Comparison of ENCODE assay signal across 17 cellular contexts in the genomic region with DNA sequence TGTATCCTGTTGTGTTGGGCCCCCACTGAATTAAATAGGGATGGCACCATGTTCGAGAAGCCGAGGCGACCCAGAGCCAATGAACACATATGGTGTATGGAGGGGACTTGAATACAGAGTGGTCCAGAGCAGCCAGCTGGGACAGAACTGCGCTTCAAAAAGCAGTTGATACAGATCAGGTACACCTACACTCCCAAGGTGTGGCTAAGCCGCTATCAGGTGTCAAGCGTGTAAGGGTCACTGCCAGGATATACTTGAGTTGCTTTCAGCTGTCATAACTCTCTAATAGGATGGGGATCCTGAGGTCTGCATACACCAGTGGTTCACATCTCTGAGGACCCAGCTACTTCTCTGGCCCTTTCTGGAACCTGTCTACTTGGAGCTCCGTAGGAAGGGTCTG.
"Had no signal": no experiment of that assay in that cellular context is flagged by ENCODE, and none has a peak within 500 bp of the region (broad histone marks: within the 10 kb centered on the region; RNA-seq: fewer than 3 reads in every experiment).

No MANE protein-coding gene starts in this region.

- H3K4me3 ChIP-seq: heart left ventricle, lower lobe of right lung, upper lobe of left lung had no signal

- ATAC-seq: activated CD8-positive, alpha-beta T cell treated with anti-CD3 and anti-CD28 coated beads for 36 hours; effector memory CD8-positive, alpha-beta T cell; heart left ventricle; left colon; lower lobe of right lung had no signal

- H3K27me3 Mint-ChIP-seq: activated CD8-positive, alpha-beta T cell treated with anti-CD3 and anti-CD28 coated beads for 36 hours; activated naive CD8-positive, alpha-beta T cell treated with anti-CD3 and anti-CD28 coated beads, Interleukin-2, amount 10 ng/mL, durations not matched to agents 7 days and 5 days had no signal

- DNase-seq: activated CD8-positive, alpha-beta T cell treated with anti-CD3 and anti-CD28 coated beads for 36 hours; activated effector memory CD4-positive, alpha-beta T cell treated with anti-CD3 and anti-CD28 coated beads, Interleukin-2, amount 50 U/mL, for 16 hours; activated naive CD8-positive, alpha-beta T cell treated with anti-CD3 and anti-CD28 coated beads, Interleukin-2, amount 10 ng/mL, durations not matched to agents 7 days and 5 days; activated T-cell treated with anti-CD3 and anti-CD28 coated beads, Interleukin-2, amount 50 U/mL, for 48 hours; anterior cingulate cortex; cerebellar nuclear complex; effector memory CD8-positive, alpha-beta T cell; heart left ventricle; left colon; lower lobe of right lung; midbrain; stimulated activated CD4-positive, alpha-beta T cell treated with anti-CD3 and anti-CD28 coated beads, Interleukin-15, amount 100 ng/mL, for 24 hours; stimulated activated CD4-positive, alpha-beta T cell treated with anti-CD3 and anti-CD28 coated beads, Interleukin-4, amount 100 ng/mL, for 1 hour; stimulated activated naive CD4-positive, alpha-beta T cell; upper lobe of left lung had no signal

- H3K4me3 Mint-ChIP-seq: activated CD8-positive, alpha-beta T cell treated with anti-CD3 and anti-CD28 coated beads for 36 hours; activated naive CD8-positive, alpha-beta T cell treated with anti-CD3 and anti-CD28 coated beads, Interleukin-2, amount 10 ng/mL, durations not matched to agents 7 days and 5 days; effector memory CD8-positive, alpha-beta T cell had no signal

- H3K9me3 Mint-ChIP-seq: activated CD8-positive, alpha-beta T cell treated with anti-CD3 and anti-CD28 coated beads for 36 hours; activated naive CD8-positive, alpha-beta T cell treated with anti-CD3 and anti-CD28 coated beads, Interleukin-2, amount 10 ng/mL, durations not matched to agents 7 days and 5 days; effector memory CD8-positive, alpha-beta T cell had no signal

- H3K27ac ChIP-seq: parathyroid adenoma, VCaP had no signal

- H3K9me3 ChIP-seq: heart left ventricle, lower lobe of right lung, upper lobe of left lung had no signal

- H3K27me3 ChIP-seq: heart left ventricle, upper lobe of left lung had no signal
